ENCODE assay signal across 8 cellular contexts in the genomic region with DNA sequence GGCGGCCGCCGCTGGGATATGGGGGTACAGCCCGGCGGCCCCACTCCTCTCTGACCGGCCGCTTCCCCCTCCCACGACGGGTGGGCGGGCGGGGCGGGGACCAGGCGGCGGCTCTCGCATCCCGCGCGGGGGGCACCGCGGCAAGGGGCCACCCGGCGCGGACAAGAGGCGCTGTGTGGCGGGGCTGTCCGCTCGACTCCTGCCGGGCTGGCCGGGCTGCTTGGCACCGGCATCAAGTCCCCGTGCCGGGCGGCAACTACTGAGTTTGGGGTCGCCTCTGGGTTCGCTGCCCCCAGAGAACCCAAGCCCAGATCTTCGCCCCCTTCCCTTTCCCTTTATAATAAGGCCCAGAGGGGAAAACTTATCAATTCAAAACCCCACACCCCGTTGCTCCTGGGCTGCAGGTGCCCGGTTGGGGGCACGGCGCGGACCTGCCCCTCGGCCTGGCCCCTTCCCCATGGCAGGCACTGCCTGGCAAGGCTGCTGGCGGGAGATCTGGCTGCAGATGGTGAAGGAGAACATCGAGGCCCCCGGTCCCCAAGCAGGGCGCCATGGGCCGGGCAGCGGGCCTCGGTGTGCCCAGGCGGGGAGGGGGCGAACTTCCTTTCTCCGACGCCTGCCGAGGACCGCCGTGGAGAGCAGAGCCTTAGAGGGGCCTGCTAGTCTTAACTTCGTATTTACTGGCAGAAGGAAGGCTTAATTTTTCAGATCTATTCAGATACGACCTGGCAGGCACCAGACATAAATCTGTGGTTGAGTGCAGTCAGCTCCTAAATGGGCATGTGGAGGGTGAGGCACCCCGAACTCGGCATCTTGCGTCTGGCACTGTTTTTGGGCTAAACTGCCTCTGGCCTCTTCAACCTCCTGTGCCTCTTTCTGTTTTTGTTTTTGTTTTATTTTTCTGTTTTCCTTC. TPM values are rescaled to one million over a fixed set of nuclear protein-coding genes. Genes with fewer than 3 reads are reported as not detected.
DNase-seq lines count a peak whose midpoint lies in the region; ATAC-seq and TF ChIP-seq lines count a peak whose summit lies in the region.

No MANE protein-coding gene starts in this region.

- no peak for DNase-seq in T-helper 2 cell treated with Interferon-gamma antibody and Interleukin-4, amounts not matched to agents 5 μg/mL and 100 μg/mL, for 36 hours (ENCODE audit: low spot score)
- DNase-seq in T-helper 2 cell (no peak), iPS DF 6.9 (ENCODE audit: low read depth, low spot score) (no peak), stomach (no peak), GM10248 (ENCODE audit: extremely low spot score) (no peak), G401 (ENCODE audit: low spot score) (no peak)
- no peak for DNase-seq in activated T-helper 2 cell treated with anti-CD3 and anti-CD28 coated beads, Interferon-gamma antibody, Interleukin-2, Interleukin-4, amounts not matched to agents 10 μg/mL and 5 μg/mL and 100 μg/mL, durations not matched to agents 14 hours and 24 hours and 36 hours (ENCODE audit: low spot score)

- H3K27me3 ChIP-seq in iPS DF 6.9 (ENCODE audit: control insufficient read depth, insufficient read depth, low read length): peaks cover 11% of the 10 kb centered on the region; the same call in 1 of the 2 replicates
- H3K27me3 ChIP-seq in stomach: peaks cover 0 to 49% (median 29%) of the 10 kb centered on the region in 3 donors

- CTCF ChIA-PET in GM10248 (lab: Yijun Ruan, JAX): no interaction called here

- peaks cover 4% of the 10 kb centered on the region; the same call in 1 of the 2 replicates for H3K4me1 ChIP-seq in iPS DF 6.9 (ENCODE audit: control insufficient read depth, insufficient read depth, low read length)
- H3K4me1 ChIP-seq in stomach: peaks cover 7 to 18% (median 15%) of the 10 kb centered on the region in 4 donors

- no peaks in the 10 kb centered on the region for H3K36me3 Mint-ChIP-seq in T-helper 2 cell treated with Interferon-gamma antibody and Interleukin-4, amounts not matched to agents 5 μg/mL and 100 μg/mL, for 36 hours (ENCODE audit: low read depth)
- H3K36me3 Mint-ChIP-seq in activated T-helper 2 cell treated with anti-CD3 and anti-CD28 coated beads, Interferon-gamma antibody, Interleukin-2, Interleukin-4, amounts not matched to agents 10 μg/mL and 5 μg/mL and 100 μg/mL, durations not matched to agents 14 hours and 24 hours and 36 hours (ENCODE audit: low read depth): no peaks in the 10 kb centered on the region

- whole genome bisulfite sequencing in iPS DF 6.9 (ENCODE audit: insufficient coverage, insufficient read length): no CpG with 5 or more reads among the region's 61 CpGs
- WGBS in stomach, 5 donors: 17 to 49% (median 26%) methylated on average over 18 to 61 of the region's 61 CpGs

- no peaks in the 10 kb centered on the region for H3K9me3 Mint-ChIP-seq in T-helper 2 cell treated with Interferon-gamma antibody and Interleukin-4, amounts not matched to agents 5 μg/mL and 100 μg/mL, for 36 hours
- no peaks in the 10 kb centered on the region for H3K9me3 Mint-ChIP-seq in activated T-helper 2 cell treated with anti-CD3 and anti-CD28 coated beads, Interferon-gamma antibody, Interleukin-2, Interleukin-4, amounts not matched to agents 10 μg/mL and 5 μg/mL and 100 μg/mL, durations not matched to agents 14 hours and 24 hours and 36 hours

- H3K9me3 ChIP-seq in iPS DF 6.9 (ENCODE audit: control insufficient read depth, insufficient read depth, low read length): no peaks in the 10 kb centered on the region
- H3K9me3 ChIP-seq in stomach: no peaks in the 10 kb centered on the region

- H3K4me3 ChIP-seq in iPS DF 6.9 (ENCODE audit: low read length) (peak overlapping the region; percentile 58; the same call in 1 of the 2 replicates), stomach (peak overlapping the region; percentile 49 to 51 (median 50))

- ATAC-seq in GM21423 (IDR thresholded peaks at IDR 0.05; ENCODE audit: unreplicated experiment): no peak

- TF ChIP-seq POLR2A in stomach (IDR thresholded peaks at IDR 0.05): no peak

- H3K27ac Mint-ChIP-seq in T-helper 2 cell treated with Interferon-gamma antibody and Interleukin-4, amounts not matched to agents 5 μg/mL and 100 μg/mL, for 36 hours: no peak overlapping the region
- no peak overlapping the region for H3K27ac Mint-ChIP-seq in activated T-helper 2 cell treated with anti-CD3 and anti-CD28 coated beads, Interferon-gamma antibody, Interleukin-2, Interleukin-4, amounts not matched to agents 10 μg/mL and 5 μg/mL and 100 μg/mL, durations not matched to agents 14 hours and 24 hours and 36 hours

- in situ Hi-C loops in G401 (cut with HindIII; ENCODE audit: low sequenced_read_pairs): no loop called here

- no peak for TF ChIP-seq EP300 in stomach (IDR thresholded peaks at IDR 0.05)

- H3K36me3 ChIP-seq in iPS DF 6.9 (ENCODE audit: control insufficient read depth, insufficient read depth, low read length): no peaks in the 10 kb centered on the region; the same call in 1 of the 2 replicates
- H3K36me3 ChIP-seq in stomach: no peaks in the 10 kb centered on the region

- H3K27me3 Mint-ChIP-seq in T-helper 2 cell treated with Interferon-gamma antibody and Interleukin-4, amounts not matched to agents 5 μg/mL and 100 μg/mL, for 36 hours (ENCODE audit: low read depth): peaks cover 40% of the 10 kb centered on the region
- peaks cover 41% of the 10 kb centered on the region for H3K27me3 Mint-ChIP-seq in activated T-helper 2 cell treated with anti-CD3 and anti-CD28 coated beads, Interferon-gamma antibody, Interleukin-2, Interleukin-4, amounts not matched to agents 10 μg/mL and 5 μg/mL and 100 μg/mL, durations not matched to agents 14 hours and 24 hours and 36 hours (ENCODE audit: low read depth)

- H3K4me3 Mint-ChIP-seq in T-helper 2 cell treated with Interferon-gamma antibody and Interleukin-4, amounts not matched to agents 5 μg/mL and 100 μg/mL, for 36 hours: peak overlapping the region; percentile 66
- H3K4me3 Mint-ChIP-seq in activated T-helper 2 cell treated with anti-CD3 and anti-CD28 coated beads, Interferon-gamma antibody, Interleukin-2, Interleukin-4, amounts not matched to agents 10 μg/mL and 5 μg/mL and 100 μg/mL, durations not matched to agents 14 hours and 24 hours and 36 hours (ENCODE audit: low read depth): peak overlapping the region; percentile 56

- H3K4me1 Mint-ChIP-seq in T-helper 2 cell treated with Interferon-gamma antibody and Interleukin-4, amounts not matched to agents 5 μg/mL and 100 μg/mL, for 36 hours (ENCODE audit: low read depth): peaks cover 21% of the 10 kb centered on the region
- peaks cover 21% of the 10 kb centered on the region for H3K4me1 Mint-ChIP-seq in activated T-helper 2 cell treated with anti-CD3 and anti-CD28 coated beads, Interferon-gamma antibody, Interleukin-2, Interleukin-4, amounts not matched to agents 10 μg/mL and 5 μg/mL and 100 μg/mL, durations not matched to agents 14 hours and 24 hours and 36 hours (ENCODE audit: low read depth)

- no peak for TF ChIP-seq CTCF in stomach (IDR thresholded peaks at IDR 0.05)
- no peak for TF ChIP-seq CTCF in GM10248 (IDR thresholded peaks at IDR 0.05; ENCODE audit: control extremely low read depth, extremely low read depth, low read depth, missing control alignments)

- intact Hi-C loops in activated T-helper 2 cell treated with anti-CD3 and anti-CD28 coated beads, Interferon-gamma antibody, Interleukin-2, Interleukin-4, amounts not matched to agents 10 μg/mL and 5 μg/mL and 100 μg/mL, durations not matched to agents 14 hours and 24 hours and 36 hours (cut with micrococcal nuclease): loop anchor here (10.0 kb wide), 1 partner anchor 88 kb away; no protein-coding TSS in a partner anchor
- intact Hi-C loops in stomach (cut with DNase I; ENCODE audit: low total_unique reads): no loop called here

- H3K27ac ChIP-seq in iPS DF 6.9 (ENCODE audit: low read length) (no peak overlapping the region), stomach (peak overlapping the region in 1 of 5 donors; percentile 38)

- POLR2A ChIA-PET in GM10248 (lab: Yijun Ruan, JAX): no interaction called here

RNA-seq across cellular contexts. Expression of a gene that starts 0.9 kb away (rescaled TPM):
- total RNA-seq in activated T-helper 2 cell treated with anti-CD3 and anti-CD28 coated beads, Interferon-gamma antibody, Interleukin-2, Interleukin-4, amounts not matched to agents 10 μg/mL and 5 μg/mL and 100 μg/mL, durations not matched to agents 14 hours and 24 hours and 36 hours: 1.1 and 1.2 TPM in 2 replicates
- 10 to 100 TPM in 1 of 5 donors, 1 to 10 TPM in 2, under 1 TPM in 1, not detected in 1; 0.45 to 13.3 (median 8.7) TPM for total RNA-seq in stomach
- 1 to 10 TPM in 1 of 3 donors, under 1 TPM in 2; 0.62 to 2.0 (median 0.85) TPM for polyA plus RNA-seq in stomach
- total RNA-seq in G401 (2014; rRNA removed; shearing (Covaris generic)): 20.8 and 27.6 TPM in 2 replicates

RNA-seq across cellular contexts. Expression of a gene that starts 38.2 kb away (rescaled TPM):
- total RNA-seq in activated T-helper 2 cell treated with anti-CD3 and anti-CD28 coated beads, Interferon-gamma antibody, Interleukin-2, Interleukin-4, amounts not matched to agents 10 μg/mL and 5 μg/mL and 100 μg/mL, durations not matched to agents 14 hours and 24 hours and 36 hours: not detected in 2 replicates
- not detected for total RNA-seq in stomach
- not detected for polyA plus RNA-seq in stomach
- total RNA-seq in G401 (2014; rRNA removed; shearing (Covaris generic)): not detected in 2 replicates
